Comparison of ENCODE assay signal across 14 cellular contexts in genomic region chr11:120657306-120658070, GRCh38.
A peak's percentile ranks its signal among the peaks of the same experiment; 100 is the strongest.
DNase-seq lines count a peak whose midpoint lies in the region; ATAC-seq and TF ChIP-seq lines count a peak whose summit lies in the region.
"Had no signal": no experiment of that assay in that cellular context is flagged by ENCODE, and none has a peak within 500 bp of the region (broad histone marks: within the 10 kb centered on the region; RNA-seq: fewer than 3 reads in every experiment).

No MANE protein-coding gene starts in this region.

- no peaks in the 10 kb centered on the region for H4K20me1 ChIP-seq in KMS-11 (ENCODE audit: insufficient read depth)

- no peaks in the 10 kb centered on the region for H3K9me3 Mint-ChIP-seq in activated CD8-positive, alpha-beta T cell treated with anti-CD3 and anti-CD28 coated beads, Interleukin-2, amount 10 ng/mL, durations not matched to agents 7 days and 5 days (ENCODE audit: insufficient read depth)
- H3K9me3 Mint-ChIP-seq: dendritic cell treated with granulocyte-macrophage colony-stimulating factor and Interleukin-4, amounts not matched to agents 40 ng/mL and 50 ng/mL, for 4 days; IgD-negative memory B cell had no signal

- no peak overlapping the region for H2AFZ ChIP-seq in KMS-11 (ENCODE audit: low read depth)

- peaks cover 1% of the 10 kb centered on the region for H3K27me3 Mint-ChIP-seq in activated CD8-positive, alpha-beta T cell treated with anti-CD3 and anti-CD28 coated beads, Interleukin-2, amount 10 ng/mL, durations not matched to agents 7 days and 5 days (ENCODE audit: low read depth)

- H3K27ac Mint-ChIP-seq in activated CD8-positive, alpha-beta T cell treated with anti-CD3 and anti-CD28 coated beads, Interleukin-2, amount 10 ng/mL, durations not matched to agents 7 days and 5 days = no peak overlapping the region
- H3K27ac Mint-ChIP-seq: dendritic cell treated with granulocyte-macrophage colony-stimulating factor and Interleukin-4, amounts not matched to agents 40 ng/mL and 50 ng/mL, for 4 days; IgD-negative memory B cell had no signal

- peak; percentile 58 for ATAC-seq in GM19351 (IDR thresholded peaks at IDR 0.05; ENCODE audit: unreplicated experiment)
- peak; percentile 70 for ATAC-seq in HG02759 (IDR thresholded peaks at IDR 0.05; ENCODE audit: unreplicated experiment)
- no peak for ATAC-seq in activated CD8-positive, alpha-beta T cell treated with anti-CD3 and anti-CD28 coated beads, Interleukin-2, amount 10 ng/mL, durations not matched to agents 7 days and 5 days

- no peak overlapping the region for H3K9ac ChIP-seq in KMS-11

- POLR2A ChIA-PET in activated CD8-positive, alpha-beta T cell treated with anti-CD3 and anti-CD28 coated beads, Interleukin-2, amount 10 ng/mL, durations not matched to agents 7 days and 5 days (lab: Charles Lee) = no interaction called here

- TF ChIP-seq CTCF in GM12865 (IDR thresholded peaks at IDR 0.05; ENCODE audit: insufficient read depth, low read depth, low read length, missing control alignments) = no peak
- TF ChIP-seq CTCF in KMS-11 (conservative IDR thresholded peaks at IDR 0.05; ENCODE audit: low read depth, low read length) = no peak
- no peak for TF ChIP-seq CTCF in stomach (IDR thresholded peaks at IDR 0.05)

- H3K4me3 Mint-ChIP-seq in activated CD8-positive, alpha-beta T cell treated with anti-CD3 and anti-CD28 coated beads, Interleukin-2, amount 10 ng/mL, durations not matched to agents 7 days and 5 days = no peak overlapping the region
- H3K4me3 Mint-ChIP-seq: dendritic cell treated with granulocyte-macrophage colony-stimulating factor and Interleukin-4, amounts not matched to agents 40 ng/mL and 50 ng/mL, for 4 days had no signal

- WGBS in stomach, 5 donors = 78 to 85% (median 79%) methylated on average over 6 of the region's 6 CpGs

- H3K36me3 ChIP-seq in KMS-11 (ENCODE audit: insufficient read depth) (no peaks in the 10 kb centered on the region), stomach (no peaks in the 10 kb centered on the region)
- H3K36me3 ChIP-seq: adrenal gland, SJCRH30 had no signal

- CTCF ChIA-PET in activated CD8-positive, alpha-beta T cell treated with anti-CD3 and anti-CD28 coated beads, Interleukin-2, amount 10 ng/mL, durations not matched to agents 7 days and 5 days (lab: Charles Lee) = no interaction called here

- H3K27ac ChIP-seq in KMS-11 = peak overlapping the region; percentile 64
- no peak overlapping the region for H3K27ac ChIP-seq in stomach
- H3K27ac ChIP-seq: adrenal gland, SJCRH30 had no signal

- H3K36me3 Mint-ChIP-seq in activated CD8-positive, alpha-beta T cell treated with anti-CD3 and anti-CD28 coated beads, Interleukin-2, amount 10 ng/mL, durations not matched to agents 7 days and 5 days (ENCODE audit: low read depth) = no peaks in the 10 kb centered on the region
- H3K36me3 Mint-ChIP-seq: IgD-negative memory B cell had no signal

- H3K27me3 ChIP-seq in KMS-11 (ENCODE audit: insufficient read depth, low read depth) (no peaks in the 10 kb centered on the region), stomach (peaks cover 0 to 14% (median 0%) of the 10 kb centered on the region in 3 donors)
- H3K27me3 ChIP-seq: adrenal gland, SJCRH30 had no signal

- intact Hi-C loops in stomach (cut with DNase I; ENCODE audit: low total_unique reads) = no loop called here

- peak overlapping the region; percentile 19; the same call in 1 of the 2 replicates for H3K4me2 ChIP-seq in KMS-11

- no peak for TF ChIP-seq EP300 in stomach (IDR thresholded peaks at IDR 0.05)

- no peaks in the 10 kb centered on the region for H3K79me2 ChIP-seq in KMS-11 (ENCODE audit: insufficient read depth, low read depth)

- H3K4me1 ChIP-seq in KMS-11 (ENCODE audit: low read depth, poor library complexity, severe bottlenecking) = peaks cover 24% of the 10 kb centered on the region
- no peaks in the 10 kb centered on the region for H3K4me1 ChIP-seq in stomach
- H3K4me1 ChIP-seq: SJCRH30 had no signal

- H3K4me3 ChIP-seq in GM12865 (ENCODE audit: low read depth, low read length) (no peak overlapping the region), KMS-11 (IDR thresholded peaks at IDR 0.05; ENCODE audit: insufficient read depth, low read depth, low read length) (no peak overlapping the region), stomach (no peak overlapping the region)
- H3K4me3 ChIP-seq: adrenal gland, SJCRH30 had no signal

- no peaks in the 10 kb centered on the region for H3K4me1 Mint-ChIP-seq in activated CD8-positive, alpha-beta T cell treated with anti-CD3 and anti-CD28 coated beads, Interleukin-2, amount 10 ng/mL, durations not matched to agents 7 days and 5 days (ENCODE audit: low read depth)

- H3K9me3 ChIP-seq in stomach = peaks cover 0 to 4% (median 0%) of the 10 kb centered on the region in 4 donors
- H3K9me3 ChIP-seq: adrenal gland, SJCRH30 had no signal

- TF ChIP-seq POLR2A in stomach (IDR thresholded peaks at IDR 0.05) = no peak

- peak; percentile 71 for DNase-seq in GM12865 (ENCODE audit: low read depth)
- no peak for DNase-seq in activated CD8-positive, alpha-beta T cell treated with anti-CD3 and anti-CD28 coated beads, Interleukin-2, amount 10 ng/mL, durations not matched to agents 7 days and 5 days
- no peak for DNase-seq in anterior cingulate cortex (lab: John Stamatoyannopoulos, UW)
- DNase-seq in cerebellar cortex (ENCODE audit: low spot score) = no peak
- DNase-seq in stomach = no peak
- DNase-seq: activated CD8-positive, alpha-beta memory T cell treated with anti-CD3 and anti-CD28 coated beads, Interleukin-2, amount 50 U/mL, for 48 hours; adrenal gland; NK-92 treated with Interleukin-12 subunit alpha and Interleukin-12 subunit beta, amount 100 ng/mL, for 24 hours; SJCRH30 had no signal
